Comparison of ENCODE assay signal across 1 cellular context in the genomic region with DNA sequence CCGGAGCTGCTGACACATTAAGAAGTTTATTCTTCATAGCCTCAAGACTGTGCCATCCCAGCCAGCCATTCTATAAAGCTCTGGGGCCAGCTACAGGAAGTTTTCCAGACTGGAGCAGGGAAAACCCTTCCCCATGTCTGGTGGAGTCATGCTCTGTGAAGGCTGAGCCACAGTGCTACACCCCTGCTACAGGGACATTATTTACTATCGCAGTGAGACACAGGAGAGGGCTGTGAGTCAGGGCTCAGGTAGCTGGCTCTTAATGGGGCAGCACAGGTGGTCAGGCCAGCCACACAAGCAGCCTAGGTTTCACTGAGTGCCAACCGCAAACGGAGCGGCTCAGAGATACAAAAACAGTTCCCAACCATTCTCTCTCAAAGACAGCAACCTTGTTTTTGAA.
TF ChIP-seq lines count a peak whose summit lies in the region.

No MANE protein-coding gene starts in this region.

TF ChIP-seq in HCT116, 20 proteins besides CTCF, POLR2A, EP300 and RAD21 (continued from another document):
- TF ChIP-seq, protein P1, sequence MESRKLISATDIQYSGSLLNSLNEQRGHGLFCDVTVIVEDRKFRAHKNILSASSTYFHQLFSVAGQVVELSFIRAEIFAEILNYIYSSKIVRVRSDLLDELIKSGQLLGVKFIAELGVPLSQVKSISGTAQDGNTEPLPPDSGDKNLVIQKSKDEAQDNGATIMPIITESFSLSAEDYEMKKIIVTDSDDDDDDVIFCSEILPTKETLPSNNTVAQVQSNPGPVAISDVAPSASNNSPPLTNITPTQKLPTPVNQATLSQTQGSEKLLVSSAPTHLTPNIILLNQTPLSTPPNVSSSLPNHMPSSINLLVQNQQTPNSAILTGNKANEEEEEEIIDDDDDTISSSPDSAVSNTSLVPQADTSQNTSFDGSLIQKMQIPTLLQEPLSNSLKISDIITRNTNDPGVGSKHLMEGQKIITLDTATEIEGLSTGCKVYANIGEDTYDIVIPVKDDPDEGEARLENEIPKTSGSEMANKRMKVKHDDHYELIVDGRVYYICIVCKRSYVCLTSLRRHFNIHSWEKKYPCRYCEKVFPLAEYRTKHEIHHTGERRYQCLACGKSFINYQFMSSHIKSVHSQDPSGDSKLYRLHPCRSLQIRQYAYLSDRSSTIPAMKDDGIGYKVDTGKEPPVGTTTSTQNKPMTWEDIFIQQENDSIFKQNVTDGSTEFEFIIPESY (IDR thresholded peaks at IDR 0.05; ENCODE audit: extremely low read depth, insufficient replicate concordance, low read length) = no peak
- TF ChIP-seq, protein P2, sequence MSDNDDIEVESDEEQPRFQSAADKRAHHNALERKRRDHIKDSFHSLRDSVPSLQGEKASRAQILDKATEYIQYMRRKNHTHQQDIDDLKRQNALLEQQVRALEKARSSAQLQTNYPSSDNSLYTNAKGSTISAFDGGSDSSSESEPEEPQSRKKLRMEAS (IDR thresholded peaks at IDR 0.05) = peak; percentile 40; the same call in 1 of the 2 replicates
- TF ChIP-seq ZNF274 (IDR thresholded peaks at IDR 0.05; ENCODE audit: low read depth, low read length) (no peak), TCF7L2 (IDR thresholded peaks at IDR 0.05; ENCODE audit: borderline replicate concordance, extremely low read depth, insufficient read depth, insufficient read length) (no peak), EZH2phosphoT487 (IDR thresholded peaks at IDR 0.05; ENCODE audit: borderline replicate concordance) (no peak)
TF ChIP-seq in HCT116: peak in this region for 4.
